12 cellular contexts compared by ENCODE assay signal in genomic region chr14:91484186-91484585, GRCh38. TPM values are rescaled to one million over a fixed set of nuclear protein-coding genes. Genes with fewer than 3 reads are reported as not detected.
DNase-seq lines count a peak whose midpoint lies in the region; ATAC-seq and TF ChIP-seq lines count a peak whose summit lies in the region.
"Had no signal": no experiment of that assay in that cellular context is flagged by ENCODE, and none has a peak within 500 bp of the region (broad histone marks: within the 10 kb centered on the region; RNA-seq: fewer than 3 reads in every experiment).

No MANE protein-coding gene starts in this region.

- peak in 1 of 3 donors; percentile 19 for DNase-seq in CD4-positive, CD25-positive, alpha-beta regulatory T cell
- no peak for DNase-seq in SK-N-MC (ENCODE audit: low read depth, low spot score)
- DNase-seq in fibroblast of villous mesenchyme (ENCODE audit: low read depth): no peak
- DNase-seq in body of pancreas: no peak
- DNase-seq in cortex of kidney (lab: John Stamatoyannopoulos, UW): no peak
- DNase-seq in stimulated activated CD4-positive, alpha-beta T cell treated with anti-CD3 and anti-CD28 coated beads, Interleukin-4, amount 100 ng/mL, for 24 hours: no peak
- DNase-seq: caudate nucleus, NCI-H1417 had no signal

- no peak for TF ChIP-seq POLR2A in body of pancreas (IDR thresholded peaks at IDR 0.05)

- H3K27ac Mint-ChIP-seq in CD4-positive, CD25-positive, alpha-beta regulatory T cell: peak overlapping the region in 1 of 3 donors; percentile 22

- H3K9me3 Mint-ChIP-seq in CD4-positive, CD25-positive, alpha-beta regulatory T cell: no peaks in the 10 kb centered on the region

- no peaks in the 10 kb centered on the region for H3F3A ChIP-seq in DOHH2 (ENCODE audit: control insufficient read depth, insufficient read depth)

- no peak overlapping the region for H3K4me3 ChIP-seq in CD4-positive, CD25-positive, alpha-beta regulatory T cell (ENCODE audit: low read depth, low read length)
- H3K4me3 ChIP-seq in DOHH2 (ENCODE audit: low read length): no peak overlapping the region
- no peak overlapping the region for H3K4me3 ChIP-seq in SK-N-MC
- no peak overlapping the region for H3K4me3 ChIP-seq in fibroblast of villous mesenchyme (ENCODE audit: low read depth, low read length)
- H3K4me3 ChIP-seq in body of pancreas: no peak overlapping the region

- H3K9me2 ChIP-seq in DOHH2 (replicated peaks; ENCODE audit: control insufficient read depth, low read length): no peaks in the 10 kb centered on the region

- peaks cover 95% of the 10 kb centered on the region for H3K36me3 ChIP-seq in CD4-positive, CD25-positive, alpha-beta regulatory T cell (ENCODE audit: control insufficient read depth, insufficient read depth, low read length)
- H3K36me3 ChIP-seq in DOHH2 (ENCODE audit: control insufficient read depth, low read length) (peaks cover 92% of the 10 kb centered on the region), SK-N-MC (ENCODE audit: insufficient read depth, low read length) (peaks cover 82% of the 10 kb centered on the region), body of pancreas (replicated peaks in 1 of 2; ENCODE audit: insufficient read depth in 1 of 2, low read depth in 2 of 2) (peaks cover 3 to 15% of the 10 kb centered on the region in 2 donors)

- intact Hi-C loops in body of pancreas (cut with DNase I): no loop called here

- no peaks in the 10 kb centered on the region for H3K9me3 ChIP-seq in CD4-positive, CD25-positive, alpha-beta regulatory T cell (ENCODE audit: control insufficient read depth in 2 of 2, low read length in 2 of 2)
- H3K9me3 ChIP-seq in DOHH2 (ENCODE audit: control insufficient read depth, insufficient read depth, low read length): no peaks in the 10 kb centered on the region
- H3K9me3 ChIP-seq in SK-N-MC (ENCODE audit: low read depth, low read length): no peaks in the 10 kb centered on the region
- no peaks in the 10 kb centered on the region for H3K9me3 ChIP-seq in body of pancreas

- no peak for ATAC-seq in CD4-positive, CD25-positive, alpha-beta regulatory T cell (ENCODE audit: low read depth in 2 of 2)
- ATAC-seq in body of pancreas: no peak
- no peak for ATAC-seq in HG03280 (IDR thresholded peaks at IDR 0.05; ENCODE audit: unreplicated experiment)
- ATAC-seq: left lobe of liver had no signal

- peaks cover 98% of the 10 kb centered on the region for H3K79me2 ChIP-seq in DOHH2 (ENCODE audit: control insufficient read depth, low read length)

- H3K4me1 ChIP-seq in CD4-positive, CD25-positive, alpha-beta regulatory T cell (ENCODE audit: control insufficient read depth, insufficient read depth, low read length, poor library complexity, severe bottlenecking): peaks cover 22% of the 10 kb centered on the region
- H3K4me1 ChIP-seq in DOHH2 (ENCODE audit: control insufficient read depth, low read length): peaks cover 28% of the 10 kb centered on the region
- peaks cover 9% of the 10 kb centered on the region for H3K4me1 ChIP-seq in body of pancreas

- H3K27me3 ChIP-seq in CD4-positive, CD25-positive, alpha-beta regulatory T cell (ENCODE audit: control insufficient read depth, insufficient read depth, low read length): no peaks in the 10 kb centered on the region
- H3K27me3 ChIP-seq in DOHH2 (ENCODE audit: control insufficient read depth, low read length): no peaks in the 10 kb centered on the region
- no peaks in the 10 kb centered on the region for H3K27me3 ChIP-seq in body of pancreas

- H3K4me1 Mint-ChIP-seq in CD4-positive, CD25-positive, alpha-beta regulatory T cell: peaks cover 40 to 80% (median 68%) of the 10 kb centered on the region in 4 donors

- peak; percentile 41 for TF ChIP-seq CTCF in DOHH2 (IDR thresholded peaks at IDR 0.05; ENCODE audit: low read depth, low read length, poor library complexity, severe bottlenecking)
- peak; percentile 10 for TF ChIP-seq CTCF in fibroblast of villous mesenchyme (IDR thresholded peaks at IDR 0.05; ENCODE audit: insufficient read depth, low read depth, low read length)
- peak in 1 of 7 experiments; percentile 5 for TF ChIP-seq CTCF in body of pancreas (IDR thresholded peaks at IDR 0.05)

- peaks cover 65% of the 10 kb centered on the region for H3K36me3 Mint-ChIP-seq in CD4-positive, CD25-positive, alpha-beta regulatory T cell

- no peak overlapping the region for H3K4me3 Mint-ChIP-seq in CD4-positive, CD25-positive, alpha-beta regulatory T cell

- WGBS in body of pancreas, 2 donors: 87 to 95% methylated on average over 3 of the region's 3 CpGs

- H4K20me1 ChIP-seq in DOHH2 (ENCODE audit: control insufficient read depth, insufficient read depth, low read depth, low read length): peaks cover 25% of the 10 kb centered on the region; the same call in 1 of the 2 replicates

- H3K27me3 Mint-ChIP-seq in CD4-positive, CD25-positive, alpha-beta regulatory T cell: no peaks in the 10 kb centered on the region

- no peak overlapping the region for H3K4me2 ChIP-seq in DOHH2 (ENCODE audit: low read length)

- no peak overlapping the region for H3K9ac ChIP-seq in SK-N-MC (ENCODE audit: insufficient read length)

- peak overlapping the region; percentile 36 for H3K27ac ChIP-seq in CD4-positive, CD25-positive, alpha-beta regulatory T cell (ENCODE audit: insufficient read depth, low read length, poor library complexity, severe bottlenecking)
- H3K27ac ChIP-seq in DOHH2 (ENCODE audit: low read depth, low read length) (no peak overlapping the region), SK-N-MC (0 out of 2 replicates have a peak overlapping the region, but pooled peaks have one; percentile 0), body of pancreas (no peak overlapping the region)
- H3K27ac ChIP-seq: epithelial cell of prostate had no signal

RNA-seq across cellular contexts. Expression of gene PPP4R3A, which starts 25.9 kb away (rescaled TPM):
- total RNA-seq in CD4-positive, CD25-positive, alpha-beta regulatory T cell: 239 TPM
- polyA plus RNA-seq in CD4-positive, CD25-positive, alpha-beta regulatory T cell: 100 to 1,000 TPM in 2 of 4 donors, 10 to 100 TPM in 2; 94.9 to 108 (median 101) TPM
- 43.5 and 65.2 TPM in 2 replicates for total RNA-seq in fibroblast of villous mesenchyme
- total RNA-seq in body of pancreas: 10 to 100 TPM; 47.2 to 71.5 TPM

Comparison
In these comparisons a context has a peak if more than half of its experiments do, and no peak if none do; other contexts are left out.
1. H3K27ac ChIP-seq: peak in CD4-positive, CD25-positive, alpha-beta regulatory T cell (single experiment) and SK-N-MC (single experiment); none in DOHH2 (single experiment) and body of pancreas (0 of 4).